11 cellular contexts compared by ENCODE assay signal in genomic region chr11:12540913-12541587, GRCh38.
DNase-seq lines count a peak whose midpoint lies in the region; ATAC-seq and TF ChIP-seq lines count a peak whose summit lies in the region.
"Had no signal": no experiment of that assay in that cellular context is flagged by ENCODE, and none has a peak within 500 bp of the region (broad histone marks: within the 10 kb centered on the region; RNA-seq: fewer than 3 reads in every experiment).

No MANE protein-coding gene starts in this region.

- H3K9me1 ChIP-seq in IMR-90 (ENCODE audit: insufficient read depth, low read length): peaks cover 57% of the 10 kb centered on the region

- peak overlapping the region; percentile 99 for H2AK5ac ChIP-seq in IMR-90 (ENCODE audit: low read depth, low read length)

- POLR2A ChIA-PET in IMR-90 (lab: Charles Lee; ENCODE audit: unreplicated experiment): interaction anchor here (1.1 to 2.4 kb wide), 2 partner anchors 132 to 254 kb away, joined by 3 to 5 read pairs; no protein-coding TSS in a partner anchor

- peak overlapping the region; percentile 99 for H3K4ac ChIP-seq in IMR-90 (ENCODE audit: low read depth, low read length)

- peaks cover 0 to 29% of the 10 kb centered on the region in 2 experiments; a peak in 2 of 4 replicates for H3K79me1 ChIP-seq in IMR-90 (ENCODE audit: low read depth in 1 of 2, low read length in 2 of 2)

- peak overlapping the region; percentile 87 for H4K5ac ChIP-seq in IMR-90 (ENCODE audit: low read depth, low read length)

- TF ChIP-seq CTCF in IMR-90 (conservative IDR thresholded peaks at IDR 0.05; ENCODE audit: low read depth, low read length) (peak; percentile 42), testis (IDR thresholded peaks at IDR 0.05) (no peak)

- H4K20me1 ChIP-seq in IMR-90 (ENCODE audit: insufficient read depth, low read length): no peaks in the 10 kb centered on the region

- H2AK9ac ChIP-seq in IMR-90 (replicated peaks; ENCODE audit: low read depth, low read length, poor library complexity): peak overlapping the region; percentile 90

- peak; percentile 94 for DNase-seq in IMR-90
- peak; percentile 9 for DNase-seq in dermis blood vessel endothelial cell
- DNase-seq in kidney tubule cell (ENCODE audit: low spot score): peak; percentile 81
- peak; percentile 41 for DNase-seq in testis
- DNase-seq in NOMO-1 (lab: John Stamatoyannopoulos, UW; ENCODE audit: unreplicated experiment in 2 of 2): no peak
- DNase-seq in OCI-M2 (lab: John Stamatoyannopoulos, UW; ENCODE audit: unreplicated experiment): no peak
- DNase-seq: KBM-7, substantia nigra had no signal

- TF ChIP-seq POLR2A in IMR-90 (IDR thresholded peaks at IDR 0.05; ENCODE audit: low read depth, low read length) (no peak; the same call in 1 of the 2 replicates), testis (IDR thresholded peaks at IDR 0.05) (no peak)

- H3K4me1 ChIP-seq in IMR-90 (ENCODE audit: control insufficient read depth, insufficient read depth, low read length) (peaks cover 45% of the 10 kb centered on the region), testis (peaks cover 11% of the 10 kb centered on the region)

- in situ Hi-C loops in IMR-90 (cut with MboI; ENCODE audit: low sequenced_read_pairs): no loop called here

- peak overlapping the region; percentile 100 for H3K23ac ChIP-seq in IMR-90 (ENCODE audit: low read depth, low read length)

- H3K9ac ChIP-seq in IMR-90 (ENCODE audit: low read depth, low read length): peak overlapping the region; percentile 69

- no peaks in the 10 kb centered on the region for H3K36me3 ChIP-seq in IMR-90 (ENCODE audit: control insufficient read depth, insufficient read depth, low read length)
- no peaks in the 10 kb centered on the region for H3K36me3 ChIP-seq in testis (ENCODE audit: low read depth, missing control alignments)

- H3K14ac ChIP-seq in IMR-90 (replicated peaks; ENCODE audit: low read depth, low read length): peak overlapping the region; percentile 99

- dilution Hi-C loops in IMR-90 (cut with HindIII; ENCODE audit: low sequenced_read_pairs, unreplicated experiment): no loop called here

- H3K27me3 ChIP-seq in IMR-90 (ENCODE audit: control insufficient read depth, insufficient read depth, low read length) (no peaks in the 10 kb centered on the region), testis (no peaks in the 10 kb centered on the region)

- H2BK20ac ChIP-seq in IMR-90 (ENCODE audit: low read depth, low read length): peak overlapping the region; percentile 97

- CTCF ChIA-PET in IMR-90 (lab: Yijun Ruan, JAX): interaction anchor here (0.8 to 1.8 kb wide), 5 partner anchors 12 to 210 kb away, joined by 3 to 7 read pairs (median 4); no protein-coding TSS in a partner anchor

- H3K56ac ChIP-seq in IMR-90 (ENCODE audit: extremely low read depth, insufficient read depth, low read length): peak overlapping the region; percentile 92

- peak overlapping the region; percentile 98 for H3K18ac ChIP-seq in IMR-90 (ENCODE audit: low read depth, low read length)

- intact Hi-C loops in IMR-90 (cut with micrococcal nuclease): loop anchor here (1.0 to 5.0 kb wide), 3 partner anchors 133 to 209 kb away; partner anchors contain the start of genes PARVA and TEAD1
- intact Hi-C loops in testis (cut with DNase I; ENCODE audit: low total_unique reads): no loop called here

- peak overlapping the region; percentile 60 for H2AFZ ChIP-seq in IMR-90 (replicated peaks; ENCODE audit: low read length, poor library complexity)
- H2AFZ ChIP-seq: PC-9 had no signal

- peak overlapping the region; percentile 37 for H3K4me2 ChIP-seq in IMR-90 (ENCODE audit: low read depth, low read length)
- H3K4me2 ChIP-seq: PC-9 had no signal

- peak overlapping the region; percentile 99 for H2BK120ac ChIP-seq in IMR-90 (ENCODE audit: low read depth, low read length)

- H3K9me3 ChIP-seq in IMR-90 (ENCODE audit: control insufficient read depth, insufficient read depth, low read length) (no peaks in the 10 kb centered on the region), testis (no peaks in the 10 kb centered on the region)

- peak; percentile 49 for TF ChIP-seq RAD21 in IMR-90 (IDR thresholded peaks at IDR 0.05; ENCODE audit: low read length)

- H3K27ac ChIP-seq in IMR-90 (ENCODE audit: insufficient read depth, low read length) (peak overlapping the region; percentile 95), testis (peak overlapping the region in 1 of 2 donors; percentile 29)
- H3K27ac ChIP-seq: PC-9 had no signal

- peak overlapping the region; percentile 99 for H4K91ac ChIP-seq in IMR-90 (ENCODE audit: insufficient read depth, low read depth, low read length)

- H3K4me3 ChIP-seq in IMR-90 (ENCODE audit: insufficient read depth, low read depth, low read length): no peak overlapping the region
- H3K4me3 ChIP-seq in testis: no peak overlapping the region
- H3K4me3 ChIP-seq: PC-9 had no signal

- ATAC-seq in IMR-90 (ENCODE audit: low read depth) (peak; percentile 71), GM21390 (IDR thresholded peaks at IDR 0.05; ENCODE audit: unreplicated experiment) (no peak), HG02840 (IDR thresholded peaks at IDR 0.05; ENCODE audit: low FRiP score, unreplicated experiment) (no peak)

- H2BK15ac ChIP-seq in IMR-90 (ENCODE audit: low read depth, low read length): peak overlapping the region; percentile 100

- peak overlapping the region; percentile 95 for H2BK5ac ChIP-seq in IMR-90 (ENCODE audit: low read depth, low read length, poor library complexity, severe bottlenecking)

- no TSS peak for BruUV-seq in IMR-90 (replicated peaks; lab: Mats Ljungman, UMichigan)

- H4K8ac ChIP-seq in IMR-90 (ENCODE audit: low read depth in 2 of 2, low read length in 2 of 2): peak overlapping the region; percentile 89 to 90

- WGBS in IMR-90 (ENCODE audit: extremely low coverage in 2 of 2, insufficient read length in 1 of 2), 2 experiments: no CpG with 5 or more reads among the region's 6 CpGs
- 42 to 53% methylated on average over 6 of the region's 6 CpGs for WGBS in testis, 2 donors

TF ChIP-seq in IMR-90, 13 proteins besides CTCF, POLR2A, EP300 and RAD21:
- TF ChIP-seq USF2 (IDR thresholded peaks at IDR 0.05; ENCODE audit: low read depth, low read length): no peak
- TF ChIP-seq SMC3 (IDR thresholded peaks at IDR 0.05; ENCODE audit: low read depth, low read length): peak; percentile 34
- no peak for TF ChIP-seq BHLHE40 (IDR thresholded peaks at IDR 0.05; ENCODE audit: low read depth, low read length)
- no peak; the same call in 1 of the 2 replicates for TF ChIP-seq MAZ (IDR thresholded peaks at IDR 0.05; ENCODE audit: borderline replicate concordance, low read depth, low read length)
- no peak for TF ChIP-seq RFX5 (IDR thresholded peaks at IDR 0.05; ENCODE audit: low read depth, low read length)
- peak; percentile 83 for TF ChIP-seq NFE2L2 (IDR thresholded peaks at IDR 0.05; ENCODE audit: low read depth, low read length)
- no peak for TF ChIP-seq MXI1 (IDR thresholded peaks at IDR 0.05; ENCODE audit: borderline replicate concordance, low read depth, low read length)
- TF ChIP-seq RCOR1 (IDR thresholded peaks at IDR 0.05; ENCODE audit: insufficient replicate concordance, low read length): no peak
- TF ChIP-seq CHD1 (IDR thresholded peaks at IDR 0.05; ENCODE audit: low read depth, low read length): no peak
- 0 out of 2 replicates have a peak, but pooled peaks have one; percentile 25 for TF ChIP-seq MAFK (IDR thresholded peaks at IDR 0.05; ENCODE audit: low read depth, low read length)
- no peak for TF ChIP-seq FOS (IDR thresholded peaks at IDR 0.05; ENCODE audit: low read depth, low read length)
- TF ChIP-seq ELK1 (IDR thresholded peaks at IDR 0.05; ENCODE audit: borderline replicate concordance, low read depth, low read length): no peak
- no peak for TF ChIP-seq CEBPB (IDR thresholded peaks at IDR 0.05; ENCODE audit: low read depth, low read length)

Comparison
In these comparisons a context has a peak if more than half of its experiments do, and no peak if none do; other contexts are left out.
1. DNase-seq: peak in IMR-90 (single experiment), dermis blood vessel endothelial cell (single experiment), kidney tubule cell (single experiment) and testis (single experiment); none in NOMO-1 (0 of 2) and OCI-M2 (single experiment).